ENCODE assay signal across 28 cellular contexts in genomic region chr4:38469410-38469809, GRCh38.
DNase-seq lines count a peak whose midpoint lies in the region; ATAC-seq and TF ChIP-seq lines count a peak whose summit lies in the region.
"Had no signal": no experiment of that assay in that cellular context is flagged by ENCODE, and none has a peak within 500 bp of the region (broad histone marks: within the 10 kb centered on the region; RNA-seq: fewer than 3 reads in every experiment).

No MANE protein-coding gene starts in this region.

- H3K27me3 ChIP-seq in parathyroid adenoma (ENCODE audit: control insufficient read depth, insufficient read depth, low read length), result no peaks in the 10 kb centered on the region
- H3K27me3 ChIP-seq in effector memory CD4-positive, alpha-beta T cell (replicated peaks; ENCODE audit: control insufficient read depth, insufficient read depth, low read length, poor library complexity, severe bottlenecking), result no peaks in the 10 kb centered on the region
- H3K27me3 ChIP-seq: BLaER1 treated with 17β-estradiol and CSF1 and Interleukin-3, amounts not matched to agents 10 nM and 100 nM; MG63 had no signal

- no peaks in the 10 kb centered on the region for H3K36me3 ChIP-seq in parathyroid adenoma (ENCODE audit: control insufficient read depth, insufficient read depth, low read length)
- no peaks in the 10 kb centered on the region for H3K36me3 ChIP-seq in effector memory CD4-positive, alpha-beta T cell (ENCODE audit: control insufficient read depth, insufficient read depth, low read length)
- H3K36me3 ChIP-seq: BLaER1 treated with 17β-estradiol and CSF1 and Interleukin-3, amounts not matched to agents 10 nM and 100 nM; HAP-1; MG63 had no signal

- H3K9ac ChIP-seq in parathyroid adenoma, result no peak overlapping the region
- H3K9ac ChIP-seq: BLaER1 treated with 17β-estradiol and CSF1 and Interleukin-3, amounts not matched to agents 10 nM and 100 nM had no signal

- no peaks in the 10 kb centered on the region for H3K79me2 ChIP-seq in parathyroid adenoma

- H3K9me3 Mint-ChIP-seq in activated CD4-positive, alpha-beta T cell treated with anti-CD3 and anti-CD28 coated beads for 36 hours (ENCODE audit: low read depth), result peaks cover 5% of the 10 kb centered on the region
- H3K9me3 Mint-ChIP-seq in activated CD4-positive, alpha-beta T cell treated with anti-CD3 and anti-CD28 coated beads, Interleukin-2, amount 10 ng/mL, durations not matched to agents 7 days and 5 days, result peaks cover 20% of the 10 kb centered on the region
- H3K9me3 Mint-ChIP-seq: HFFc6 had no signal

- H3K27me3 Mint-ChIP-seq in activated CD4-positive, alpha-beta T cell treated with anti-CD3 and anti-CD28 coated beads for 36 hours, result no peaks in the 10 kb centered on the region
- H3K27me3 Mint-ChIP-seq in activated CD4-positive, alpha-beta T cell treated with anti-CD3 and anti-CD28 coated beads, Interleukin-2, amount 10 ng/mL, durations not matched to agents 7 days and 5 days, result peaks cover 2% of the 10 kb centered on the region
- H3K27me3 Mint-ChIP-seq: CD4-positive, alpha-beta memory T cell had no signal

- intact Hi-C loops in activated CD4-positive, alpha-beta T cell treated with anti-CD3 and anti-CD28 coated beads for 36 hours (cut with DNase I, micrococcal nuclease), result no loop called here

- H3K4me3 Mint-ChIP-seq in activated CD4-positive, alpha-beta T cell treated with anti-CD3 and anti-CD28 coated beads for 36 hours, result no peak overlapping the region
- H3K4me3 Mint-ChIP-seq in activated CD4-positive, alpha-beta T cell treated with anti-CD3 and anti-CD28 coated beads, Interleukin-2, amount 10 ng/mL, durations not matched to agents 7 days and 5 days, result no peak overlapping the region
- H3K4me3 Mint-ChIP-seq: CD4-positive, alpha-beta memory T cell; HFFc6 had no signal

- H3K27ac ChIP-seq in parathyroid adenoma, result peak overlapping the region; percentile 71
- H3K27ac ChIP-seq in effector memory CD4-positive, alpha-beta T cell (ENCODE audit: insufficient read depth, low read length, poor library complexity, severe bottlenecking), result no peak overlapping the region
- H3K27ac ChIP-seq: A549; BLaER1 treated with 17β-estradiol and CSF1 and Interleukin-3, amounts not matched to agents 10 nM and 100 nM; RWPE1 had no signal

- TF ChIP-seq CTCF in epithelial cell of esophagus (IDR thresholded peaks at IDR 0.05; ENCODE audit: insufficient read depth, low read depth, low read length, missing control alignments) (no peak), parathyroid adenoma (IDR thresholded peaks at IDR 0.05) (no peak), GM20000 (IDR thresholded peaks at IDR 0.05; ENCODE audit: extremely low read depth, missing control alignments) (no peak)

- H3K4me3 ChIP-seq in epithelial cell of esophagus (ENCODE audit: low read length) (no peak overlapping the region), parathyroid adenoma (ENCODE audit: low read depth, low read length) (no peak overlapping the region)
- no peak overlapping the region for H3K4me3 ChIP-seq in effector memory CD4-positive, alpha-beta T cell (ENCODE audit: insufficient read depth, low read depth, low read length, poor library complexity, severe bottlenecking)
- H3K4me3 ChIP-seq: A549; BLaER1 treated with 17β-estradiol and CSF1 and Interleukin-3, amounts not matched to agents 10 nM and 100 nM; GM12878; HAP-1; MG63 had no signal

- peak; percentile 36 for ATAC-seq in activated CD4-positive, alpha-beta T cell treated with anti-CD3 and anti-CD28 coated beads for 36 hours
- ATAC-seq: A549, GM12878, Panc1 had no signal

- H3K36me3 Mint-ChIP-seq in activated CD4-positive, alpha-beta T cell treated with anti-CD3 and anti-CD28 coated beads for 36 hours (ENCODE audit: low read depth), result peaks cover 8% of the 10 kb centered on the region
- peaks cover 8% of the 10 kb centered on the region for H3K36me3 Mint-ChIP-seq in activated CD4-positive, alpha-beta T cell treated with anti-CD3 and anti-CD28 coated beads, Interleukin-2, amount 10 ng/mL, durations not matched to agents 7 days and 5 days (ENCODE audit: low read depth)

- peaks cover 18% of the 10 kb centered on the region for H3K4me1 ChIP-seq in parathyroid adenoma
- H3K4me1 ChIP-seq in effector memory CD4-positive, alpha-beta T cell (ENCODE audit: control insufficient read depth, insufficient read depth, low read length, poor library complexity, severe bottlenecking), result peaks cover 4% of the 10 kb centered on the region
- H3K4me1 ChIP-seq: A549; BLaER1 treated with 17β-estradiol and CSF1 and Interleukin-3, amounts not matched to agents 10 nM and 100 nM; HAP-1 had no signal

- peaks cover 6% of the 10 kb centered on the region for H3K4me1 Mint-ChIP-seq in activated CD4-positive, alpha-beta T cell treated with anti-CD3 and anti-CD28 coated beads for 36 hours
- H3K4me1 Mint-ChIP-seq in activated CD4-positive, alpha-beta T cell treated with anti-CD3 and anti-CD28 coated beads, Interleukin-2, amount 10 ng/mL, durations not matched to agents 7 days and 5 days, result peaks cover 8% of the 10 kb centered on the region

- H2AFZ ChIP-seq in parathyroid adenoma, result peak overlapping the region; percentile 62

- H3K27ac Mint-ChIP-seq in activated CD4-positive, alpha-beta T cell treated with anti-CD3 and anti-CD28 coated beads for 36 hours, result no peak overlapping the region
- no peak overlapping the region for H3K27ac Mint-ChIP-seq in activated CD4-positive, alpha-beta T cell treated with anti-CD3 and anti-CD28 coated beads, Interleukin-2, amount 10 ng/mL, durations not matched to agents 7 days and 5 days
- H3K27ac Mint-ChIP-seq: CD4-positive, alpha-beta memory T cell; HFFc6 had no signal

- DNase-seq in activated CD4-positive, alpha-beta T cell treated with anti-CD3 and anti-CD28 coated beads for 36 hours, result no peak
- DNase-seq in activated CD4-positive, alpha-beta T cell treated with anti-CD3 and anti-CD28 coated beads, Interleukin-2, amount 10 ng/mL, durations not matched to agents 7 days and 5 days, result no peak
- DNase-seq in NCI-H69 (lab: John Stamatoyannopoulos, UW) (peak; percentile 1), epithelial cell of esophagus (ENCODE audit: low read depth) (peak; percentile 14), GM20000 (ENCODE audit: low spot score) (no peak)
- no peak for DNase-seq in effector memory CD4-positive, alpha-beta T cell
- DNase-seq: AML-193; CD4-positive, alpha-beta memory T cell; COR-L47; DMS53; EL; GDM1; GOT3; HFFc6; KG1; MG63; NCI-H1694; NCI-H2081 treated with DMSO at 0.1 percent for 48 hours; NCI-H446 treated with DMSO at 0.1 percent for 48 hours; NCI-H526; SHP77 had no signal

- CTCF ChIA-PET in activated CD4-positive, alpha-beta T cell treated with anti-CD3 and anti-CD28 coated beads for 36 hours (lab: Charles Lee), result no interaction called here
- CTCF ChIA-PET in activated CD4-positive, alpha-beta T cell treated with anti-CD3 and anti-CD28 coated beads, Interleukin-2, amount 10 ng/mL, durations not matched to agents 7 days and 5 days (lab: Charles Lee), result interaction anchor here (1.4 kb wide), 1 partner anchor 22 kb away, joined by 3 read pairs; no protein-coding TSS in a partner anchor

- POLR2A ChIA-PET in activated CD4-positive, alpha-beta T cell treated with anti-CD3 and anti-CD28 coated beads for 36 hours (lab: Charles Lee), result no interaction called here
- POLR2A ChIA-PET in activated CD4-positive, alpha-beta T cell treated with anti-CD3 and anti-CD28 coated beads, Interleukin-2, amount 10 ng/mL, durations not matched to agents 7 days and 5 days (lab: Charles Lee), result no interaction called here

- H3K9me3 ChIP-seq in parathyroid adenoma (ENCODE audit: control insufficient read depth, low read length), result no peaks in the 10 kb centered on the region
- no peaks in the 10 kb centered on the region for H3K9me3 ChIP-seq in effector memory CD4-positive, alpha-beta T cell (ENCODE audit: control insufficient read depth, low read length)
- H3K9me3 ChIP-seq: A549, HAP-1, MG63 had no signal

- peak overlapping the region; percentile 18 for H3K4me2 ChIP-seq in parathyroid adenoma (ENCODE audit: low read length)
- H3K4me2 ChIP-seq: A549; BLaER1 treated with 17β-estradiol and CSF1 and Interleukin-3, amounts not matched to agents 10 nM and 100 nM had no signal

Comparison
In these comparisons a context has a peak if more than half of its experiments do, and no peak if none do; other contexts are left out.
1. DNase-seq: peak in NCI-H69 (single experiment) and epithelial cell of esophagus (single experiment); none in activated CD4-positive, alpha-beta T cell treated with anti-CD3 and anti-CD28 coated beads for 36 hours (single experiment), activated CD4-positive, alpha-beta T cell treated with anti-CD3 and anti-CD28 coated beads, Interleukin-2, amount 10 ng/mL, durations not matched to agents 7 days and 5 days (single experiment), GM20000 (single experiment) and effector memory CD4-positive, alpha-beta T cell (0 of 3).